ENCODE assay signal across 12 cellular contexts in genomic region chr9:129613520-129614175, GRCh38. TPM values are rescaled to one million over a fixed set of nuclear protein-coding genes. Genes with fewer than 3 reads are reported as not detected.
A peak's percentile ranks its signal among the peaks of the same experiment; 100 is the strongest.
DNase-seq lines count a peak whose midpoint lies in the region; ATAC-seq and TF ChIP-seq lines count a peak whose summit lies in the region.
"Had no signal": no experiment of that assay in that cellular context is flagged by ENCODE, and none has a peak within 500 bp of the region (broad histone marks: within the 10 kb centered on the region; RNA-seq: fewer than 3 reads in every experiment).

No MANE protein-coding gene starts in this region.

- H3K27ac ChIP-seq in WERI-Rb-1 (no peak overlapping the region), MM.1S (ENCODE audit: low read length) (no peak overlapping the region)

- ATAC-seq in sciatic nerve, result peak; percentile 35
- no peak for ATAC-seq in GM18519 (IDR thresholded peaks at IDR 0.05; ENCODE audit: low FRiP score, unreplicated experiment)
- no peak for ATAC-seq in activated naive CD4-positive, alpha-beta T cell treated with anti-CD3 and anti-CD28 coated beads, Interleukin-2, amount 50 U/mL, for 72 hours
- ATAC-seq: activated CD8-positive, alpha-beta T cell treated with anti-CD3 and anti-CD28 coated beads for 36 hours had no signal

- TF ChIP-seq CTCF in WERI-Rb-1 (IDR thresholded peaks at IDR 0.05; ENCODE audit: low read depth, low read length), result no peak
- TF ChIP-seq CTCF in MM.1S (IDR thresholded peaks at IDR 0.05; ENCODE audit: low read length), result no peak

- H3K9me3 Mint-ChIP-seq in activated naive CD4-positive, alpha-beta T cell treated with anti-CD3 and anti-CD28 coated beads, Interleukin-2, amount 50 U/mL, for 72 hours, result no peaks in the 10 kb centered on the region

- no peaks in the 10 kb centered on the region for H3K27me3 ChIP-seq in WERI-Rb-1 (ENCODE audit: insufficient read depth, low read depth, severe bottlenecking)
- peaks cover 54% of the 10 kb centered on the region for H3K27me3 ChIP-seq in MM.1S (replicated peaks; ENCODE audit: insufficient read depth, low read length)

- H3K36me3 ChIP-seq in WERI-Rb-1 (no peaks in the 10 kb centered on the region), MM.1S (replicated peaks; ENCODE audit: insufficient read depth, low read length) (no peaks in the 10 kb centered on the region)

- no peak overlapping the region for H3K9ac ChIP-seq in MM.1S (ENCODE audit: low read length)

- intact Hi-C loops in sciatic nerve (cut with DNase I), result no loop called here

- no peaks in the 10 kb centered on the region for H4K20me1 ChIP-seq in MM.1S (ENCODE audit: insufficient read depth, low read length)

- H3K4me2 ChIP-seq in MM.1S (ENCODE audit: low read depth, low read length), result no peak overlapping the region

- H3K9me3 ChIP-seq in WERI-Rb-1 (ENCODE audit: severe bottlenecking) (no peaks in the 10 kb centered on the region), MM.1S (replicated peaks; ENCODE audit: insufficient read depth, low read length) (no peaks in the 10 kb centered on the region)

- H2AFZ ChIP-seq in MM.1S (ENCODE audit: low read length), result no peak overlapping the region

- H3K27ac Mint-ChIP-seq in activated naive CD4-positive, alpha-beta T cell treated with anti-CD3 and anti-CD28 coated beads, Interleukin-2, amount 50 U/mL, for 72 hours, result no peak overlapping the region
- H3K27ac Mint-ChIP-seq: activated CD8-positive, alpha-beta T cell treated with anti-CD3 and anti-CD28 coated beads for 36 hours had no signal

- H3F3A ChIP-seq in MM.1S (ENCODE audit: insufficient read depth, low read length), result no peaks in the 10 kb centered on the region

- H3K36me3 Mint-ChIP-seq in activated naive CD4-positive, alpha-beta T cell treated with anti-CD3 and anti-CD28 coated beads, Interleukin-2, amount 50 U/mL, for 72 hours, result no peaks in the 10 kb centered on the region

- H3K9me2 ChIP-seq in MM.1S (replicated peaks; ENCODE audit: insufficient read depth, low read length), result no peaks in the 10 kb centered on the region

- no peaks in the 10 kb centered on the region for H3K79me2 ChIP-seq in MM.1S (ENCODE audit: low read length)

- H3K4me1 ChIP-seq in MM.1S (ENCODE audit: low read length), result peaks cover 4% of the 10 kb centered on the region; the same call in 1 of the 2 replicates

- no peak overlapping the region for H3K4me3 ChIP-seq in WERI-Rb-1 (ENCODE audit: low read depth, low read length)
- no peak overlapping the region for H3K4me3 ChIP-seq in MM.1S (ENCODE audit: low read length)

- DNase-seq in NCI-H1417 (lab: John Stamatoyannopoulos, UW), result peak; percentile 4 to 85 (median 69)
- DNase-seq in NCI-H1417 treated with DMSO at 0.1 percent for 48 hours (lab: John Stamatoyannopoulos, UW), result no peak
- peak; percentile 72 for DNase-seq in WERI-Rb-1
- peak; percentile 73 for DNase-seq in inferior parietal cortex (ENCODE audit: extremely low spot score)
- peak; percentile 81 for DNase-seq in sciatic nerve (ENCODE audit: low spot score)
- DNase-seq in MM.1S, result no peak
- no peak for DNase-seq in activated naive CD4-positive, alpha-beta T cell treated with anti-CD3 and anti-CD28 coated beads, Interleukin-2, amount 50 U/mL, for 72 hours (ENCODE audit: low spot score in 2 of 2)
- DNase-seq: activated CD8-positive, alpha-beta T cell treated with anti-CD3 and anti-CD28 coated beads for 36 hours; stimulated activated CD8-positive, alpha-beta memory T cell treated with anti-CD3 and anti-CD28 coated beads, Interleukin-4, amount 100 ng/mL, for 48 hours; T-helper 1 cell had no signal

RNA-seq across cellular contexts. Expression of gene C9orf50, which starts 7.3 kb away (rescaled TPM):
- 2.2 TPM for total RNA-seq in sciatic nerve
- under 1 TPM in 1 of 2 donors, not detected in 1; 0.41 TPM for total RNA-seq in activated naive CD4-positive, alpha-beta T cell treated with anti-CD3 and anti-CD28 coated beads, Interleukin-2, amount 50 U/mL, for 72 hours
- total RNA-seq: activated CD8-positive, alpha-beta T cell treated with anti-CD3 and anti-CD28 coated beads for 36 hours; OCI-LY7 had no signal

RNA-seq across cellular contexts. Expression of gene NTMT1, which starts 12.3 kb away (rescaled TPM):
- total RNA-seq in sciatic nerve, result 28.0 TPM
- 10 to 100 TPM; 47.5 to 56.4 TPM for total RNA-seq in activated naive CD4-positive, alpha-beta T cell treated with anti-CD3 and anti-CD28 coated beads, Interleukin-2, amount 50 U/mL, for 72 hours

RNA-seq across cellular contexts. Expression of gene ASB6, which starts 28.3 kb away (rescaled TPM):
- 18.6 TPM for total RNA-seq in sciatic nerve
- total RNA-seq in activated naive CD4-positive, alpha-beta T cell treated with anti-CD3 and anti-CD28 coated beads, Interleukin-2, amount 50 U/mL, for 72 hours, result 10 to 100 TPM; 16.3 to 17.6 TPM

RNA-seq across cellular contexts. Expression of gene PRRX2, which starts 51.8 kb away (rescaled TPM):
- total RNA-seq in sciatic nerve, result 13.2 TPM
- 1 to 10 TPM in 1 of 2 donors, not detected in 1; 1.7 TPM for total RNA-seq in activated naive CD4-positive, alpha-beta T cell treated with anti-CD3 and anti-CD28 coated beads, Interleukin-2, amount 50 U/mL, for 72 hours
- total RNA-seq: OCI-LY7 had no signal

Comparison
In these comparisons a context has a peak if more than half of its experiments do, and no peak if none do; other contexts are left out.
1. DNase-seq: peak in NCI-H1417 (3 of 3), WERI-Rb-1 (single experiment), inferior parietal cortex (single experiment) and sciatic nerve (single experiment); none in NCI-H1417 treated with DMSO at 0.1 percent for 48 hours (single experiment), MM.1S (single experiment) and activated naive CD4-positive, alpha-beta T cell treated with anti-CD3 and anti-CD28 coated beads, Interleukin-2, amount 50 U/mL, for 72 hours (0 of 2).